9 cellular contexts compared by ENCODE assay signal in genomic region chr15:80991446-80991845, GRCh38. TPM values are rescaled to one million over a fixed set of nuclear protein-coding genes. Genes with fewer than 3 reads are reported as not detected.
DNase-seq lines count a peak whose midpoint lies in the region; ATAC-seq and TF ChIP-seq lines count a peak whose summit lies in the region.
"Had no signal": no experiment of that assay in that cellular context is flagged by ENCODE, and none has a peak within 500 bp of the region (broad histone marks: within the 10 kb centered on the region; RNA-seq: fewer than 3 reads in every experiment).

No MANE protein-coding gene starts in this region.

- CTCF ChIA-PET in activated naive CD4-positive, alpha-beta T cell treated with anti-CD3 and anti-CD28 coated beads, Interleukin-2, amount 10 ng/mL, durations not matched to agents 7 days and 5 days (lab: Charles Lee): interaction anchor here (0.7 to 2.9 kb wide), 9 partner anchors 9 to 283 kb away, joined by 3 to 19 read pairs (median 4); partner anchors contain the start of gene TLNRD1

- H3K27me3 Mint-ChIP-seq in activated naive CD4-positive, alpha-beta T cell treated with anti-CD3 and anti-CD28 coated beads, Interleukin-2, amount 10 ng/mL, durations not matched to agents 7 days and 5 days: no peaks in the 10 kb centered on the region

- H3K36me3 ChIP-seq in adrenal gland (replicated peaks in 1 of 2): no peaks in the 10 kb centered on the region
- H3K36me3 ChIP-seq in left lung: no peaks in the 10 kb centered on the region
- H3K36me3 ChIP-seq in uterus: no peaks in the 10 kb centered on the region

- no peak for TF ChIP-seq CTCF in adrenal gland (IDR thresholded peaks at IDR 0.05)
- no peak for TF ChIP-seq CTCF in left lung (IDR thresholded peaks at IDR 0.05)
- no peak for TF ChIP-seq CTCF in uterus (IDR thresholded peaks at IDR 0.05)

- H3K27ac Mint-ChIP-seq in activated naive CD4-positive, alpha-beta T cell treated with anti-CD3 and anti-CD28 coated beads, Interleukin-2, amount 10 ng/mL, durations not matched to agents 7 days and 5 days: peak overlapping the region; percentile 96

- H3K4me1 ChIP-seq in adrenal gland (replicated peaks in 1 of 2) (peaks cover 21 to 24% of the 10 kb centered on the region in 2 donors), left lung (peaks cover 12 to 54% of the 10 kb centered on the region in 2 donors), uterus (peaks cover 7 to 11% of the 10 kb centered on the region in 2 donors)

- H3K36me3 Mint-ChIP-seq in activated naive CD4-positive, alpha-beta T cell treated with anti-CD3 and anti-CD28 coated beads, Interleukin-2, amount 10 ng/mL, durations not matched to agents 7 days and 5 days: peaks cover 26% of the 10 kb centered on the region

- no peak for TF ChIP-seq POLR2A in adrenal gland (IDR thresholded peaks at IDR 0.05)
- no peak for TF ChIP-seq POLR2A in uterus (IDR thresholded peaks at IDR 0.05)

- H3K4me3 ChIP-seq in adrenal gland: no peak overlapping the region
- H3K4me3 ChIP-seq in left lung: no peak overlapping the region
- no peak overlapping the region for H3K4me3 ChIP-seq in uterus

- H3K4me1 Mint-ChIP-seq in activated naive CD4-positive, alpha-beta T cell treated with anti-CD3 and anti-CD28 coated beads, Interleukin-2, amount 10 ng/mL, durations not matched to agents 7 days and 5 days: peaks cover 71% of the 10 kb centered on the region

- WGBS in adrenal gland, 4 donors: 56 to 65% (median 60%) methylated on average over 4 of the region's 4 CpGs

- H3K9me3 Mint-ChIP-seq in activated naive CD4-positive, alpha-beta T cell treated with anti-CD3 and anti-CD28 coated beads, Interleukin-2, amount 10 ng/mL, durations not matched to agents 7 days and 5 days: no peaks in the 10 kb centered on the region

- H3K27me3 ChIP-seq in adrenal gland (no peaks in the 10 kb centered on the region), left lung (no peaks in the 10 kb centered on the region), uterus (no peaks in the 10 kb centered on the region)

- DNase-seq in activated naive CD4-positive, alpha-beta T cell treated with anti-CD3 and anti-CD28 coated beads, Interleukin-2, amount 10 ng/mL, durations not matched to agents 7 days and 5 days: peak; percentile 68
- no peak for DNase-seq in activated naive CD4-positive, alpha-beta T cell treated with Interleukin-2 at 50 U/mL for 16 hours
- DNase-seq in adrenal gland (peak in 4 of 7 donors; percentile 36 to 48 (median 41)), left lung (peak in 1 of 2 donors; percentile 59), uterus (peak; percentile 68 to 69), NCI-H2029 treated with DMSO at 0.1 percent for 48 hours (lab: John Stamatoyannopoulos, UW) (no peak), NK-92 (lab: John Stamatoyannopoulos, UW; ENCODE audit: unreplicated experiment) (no peak)
- no peak for DNase-seq in stimulated activated CD4-positive, alpha-beta T cell treated with anti-CD3 and anti-CD28 coated beads, Interleukin-1b, Interleukin-23, amount 100 ng/mL, for 48 hours

- intact Hi-C loops in adrenal gland (cut with DNase I): loop anchor here (10.0 kb wide), 2 partner anchors 113 to 323 kb away; no protein-coding TSS in a partner anchor
- intact Hi-C loops in left lung (cut with DNase I): loop anchor here in 1 of 2 donors (10.0 kb wide), 1 partner anchor 273 kb away; no protein-coding TSS in a partner anchor
- intact Hi-C loops in uterus (cut with DNase I; ENCODE audit: low total_unique reads): no loop called here

- H3K27ac ChIP-seq in adrenal gland (peak overlapping the region in 2 of 5 donors; percentile 35 to 89), left lung (peak overlapping the region in 1 of 2 donors; percentile 2), uterus (peak overlapping the region; percentile 94)
- H3K27ac ChIP-seq: KMS-11 had no signal

- peak; percentile 17 for ATAC-seq in left lung

- peak overlapping the region; percentile 27 for H3K4me3 Mint-ChIP-seq in activated naive CD4-positive, alpha-beta T cell treated with anti-CD3 and anti-CD28 coated beads, Interleukin-2, amount 10 ng/mL, durations not matched to agents 7 days and 5 days

- H3K9me3 ChIP-seq in adrenal gland (replicated peaks in 1 of 3) (no peaks in the 10 kb centered on the region), left lung (no peaks in the 10 kb centered on the region), uterus (no peaks in the 10 kb centered on the region)

RNA-seq across cellular contexts. Expression of gene MESD, which starts 1.8 kb away (rescaled TPM):
- total RNA-seq in adrenal gland (10 to 100 TPM; 13.2 to 50.3 (median 25.6) TPM), left lung (10 to 100 TPM; 24.2 to 28.2 TPM), uterus (10 to 100 TPM; 23.6 to 48.7 (median 27.7) TPM)
- 10 to 100 TPM; 17.1 to 56.1 (median 21.2) TPM for polyA plus RNA-seq in adrenal gland

RNA-seq across cellular contexts. Expression of gene TLNRD1, which starts 9.3 kb away (rescaled TPM):
- total RNA-seq in adrenal gland (10 to 100 TPM; 17.4 to 30.8 (median 22.4) TPM), left lung (10 to 100 TPM; 19.2 to 27.6 TPM), uterus (10 to 100 TPM; 10.1 to 22.4 (median 17.8) TPM)
- polyA plus RNA-seq in adrenal gland: 10 to 100 TPM in 1 of 3 donors, 1 to 10 TPM in 2; 4.3 to 11.4 (median 5.0) TPM

Comparison
In these comparisons a context has a peak if more than half of its experiments do, and no peak if none do; other contexts are left out.
1. DNase-seq: peak in activated naive CD4-positive, alpha-beta T cell treated with anti-CD3 and anti-CD28 coated beads, Interleukin-2, amount 10 ng/mL, durations not matched to agents 7 days and 5 days (single experiment), adrenal gland (4 of 7) and uterus (2 of 2); none in activated naive CD4-positive, alpha-beta T cell treated with Interleukin-2 at 50 U/mL for 16 hours (single experiment), stimulated activated CD4-positive, alpha-beta T cell treated with anti-CD3 and anti-CD28 coated beads, Interleukin-1b, Interleukin-23, amount 100 ng/mL, for 48 hours (single experiment), NCI-H2029 treated with DMSO at 0.1 percent for 48 hours (single experiment) and NK-92 (single experiment).